Comparison of ENCODE assay signal across 1 cellular context in the genomic region with DNA sequence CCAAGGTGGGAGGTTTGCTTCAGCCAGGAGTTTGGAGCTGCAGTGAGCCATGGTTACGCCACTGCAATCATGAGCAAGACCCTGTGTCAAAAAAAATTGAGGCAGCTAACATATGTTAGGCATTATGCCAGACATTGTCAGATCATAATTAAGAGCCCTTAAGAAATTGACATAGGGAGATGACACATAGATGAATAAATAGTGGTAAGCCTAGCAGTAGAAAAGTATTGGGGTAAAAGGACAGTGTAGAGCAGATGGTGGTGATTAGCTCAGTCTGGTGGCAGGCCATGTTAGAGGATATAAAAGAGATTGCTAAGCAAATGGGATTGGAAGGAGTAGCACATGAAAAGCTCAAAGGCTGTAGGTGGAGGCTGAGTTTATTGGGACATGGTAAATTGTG.
TF ChIP-seq lines count a peak whose summit lies in the region.

No MANE protein-coding gene starts in this region.

TF ChIP-seq in A549, 52 proteins besides CTCF, POLR2A, EP300 and RAD21:
- no peak for TF ChIP-seq SMC3 (IDR thresholded peaks at IDR 0.05)
- TF ChIP-seq, protein P1, sequence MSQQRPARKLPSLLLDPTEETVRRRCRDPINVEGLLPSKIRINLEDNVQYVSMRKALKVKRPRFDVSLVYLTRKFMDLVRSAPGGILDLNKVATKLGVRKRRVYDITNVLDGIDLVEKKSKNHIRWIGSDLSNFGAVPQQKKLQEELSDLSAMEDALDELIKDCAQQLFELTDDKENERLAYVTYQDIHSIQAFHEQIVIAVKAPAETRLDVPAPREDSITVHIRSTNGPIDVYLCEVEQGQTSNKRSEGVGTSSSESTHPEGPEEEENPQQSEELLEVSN (IDR thresholded peaks at IDR 0.05; ENCODE audit: borderline replicate concordance, low read depth): no peak
- 0 out of 2 replicates have a peak, but pooled peaks have one; percentile 78 for TF ChIP-seq POLR2AphosphoS2 (conservative IDR thresholded peaks at IDR 0.05; ENCODE audit: low read length)
- no peak for TF ChIP-seq ESRRA (IDR thresholded peaks at IDR 0.05; ENCODE audit: borderline replicate concordance, low read length)
- no peak for TF ChIP-seq KDM5A (IDR thresholded peaks at IDR 0.05)
- TF ChIP-seq BHLHE40 (IDR thresholded peaks at IDR 0.05; ENCODE audit: low read depth, low read length): no peak
- no peak for TF ChIP-seq MAZ (IDR thresholded peaks at IDR 0.05; ENCODE audit: borderline replicate concordance, low read depth, low read length)
